8 cellular contexts compared by ENCODE assay signal in genomic region chr5:93677344-93678021, GRCh38.
A peak's percentile ranks its signal among the peaks of the same experiment; 100 is the strongest.
DNase-seq lines count a peak whose midpoint lies in the region; ATAC-seq and FAIRE-seq lines count a peak whose summit lies in the region.

No MANE protein-coding gene starts in this region.

- peak; percentile 69 for DNase-seq in COLO668 (lab: John Stamatoyannopoulos, UW; ENCODE audit: unreplicated experiment)
- DNase-seq in NCI-H128 (lab: John Stamatoyannopoulos, UW; ENCODE audit: unreplicated experiment), result peak; percentile 50
- DNase-seq in amniotic stem cell (lab: John Stamatoyannopoulos, UW), result peak; percentile 68
- DNase-seq in iris pigment epithelial cell (ENCODE audit: low read depth), result peak; percentile 96
- DNase-seq in GDM1 (lab: John Stamatoyannopoulos, UW), result no peak
- DNase-seq in frontal cortex (ENCODE audit: low spot score in 2 of 2), result no peak

- no peak for FAIRE-seq in frontal cortex (lab: Jason Lieb, UNC)

- ATAC-seq in HG03442 (IDR thresholded peaks at IDR 0.05; ENCODE audit: unreplicated experiment) (no peak), GM18873 (IDR thresholded peaks at IDR 0.05; ENCODE audit: low FRiP score, unreplicated experiment) (no peak)

Comparison
In these comparisons a context has a peak if more than half of its experiments do, and no peak if none do; other contexts are left out.
1. DNase-seq: peak in COLO668 (single experiment), NCI-H128 (single experiment), amniotic stem cell (single experiment) and iris pigment epithelial cell (single experiment); none in GDM1 (single experiment) and frontal cortex (0 of 2).